24 cellular contexts compared by ENCODE assay signal in genomic region chr17:80852476-80853015, GRCh38.
DNase-seq lines count a peak whose midpoint lies in the region; ATAC-seq lines count a peak whose summit lies in the region.
"Had no signal": no experiment of that assay in that cellular context is flagged by ENCODE, and none has a peak within 500 bp of the region (broad histone marks: within the 10 kb centered on the region; RNA-seq: fewer than 3 reads in every experiment).

No MANE protein-coding gene starts in this region.

- H3K4ac ChIP-seq in mesendoderm (ENCODE audit: low read depth, low read length): no peak overlapping the region

- no peaks in the 10 kb centered on the region for H3K79me1 ChIP-seq in mesendoderm (ENCODE audit: low read length)

- no peak overlapping the region for H4K8ac ChIP-seq in mesendoderm (ENCODE audit: low read depth, low read length)

- H3K4me1 Mint-ChIP-seq in activated naive CD4-positive, alpha-beta T cell treated with anti-CD3 and anti-CD28 coated beads, Interleukin-2, amount 50 U/mL, for 24 hours: peaks cover 82% of the 10 kb centered on the region
- peaks cover 67% of the 10 kb centered on the region for H3K4me1 Mint-ChIP-seq in activated naive CD4-positive, alpha-beta T cell treated with anti-CD3 and anti-CD28 coated beads for 36 hours (ENCODE audit: low read depth)
- peaks cover 25% of the 10 kb centered on the region for H3K4me1 Mint-ChIP-seq in activated T-helper 17 cell treated with anti-CD3 and anti-CD28 coated beads, Interleukin-2, amount 50 U/mL, for 72 hours

- H3K56ac ChIP-seq in mesendoderm (ENCODE audit: low read length): no peak overlapping the region

- CTCF ChIA-PET in activated naive CD4-positive, alpha-beta T cell treated with anti-CD3 and anti-CD28 coated beads for 36 hours (lab: Charles Lee): no interaction called here

- peak overlapping the region; percentile 24 for H3K23ac ChIP-seq in mesendoderm (ENCODE audit: low read length)

- peak overlapping the region; percentile 86 for H3K27ac Mint-ChIP-seq in activated naive CD4-positive, alpha-beta T cell treated with anti-CD3 and anti-CD28 coated beads, Interleukin-2, amount 50 U/mL, for 24 hours
- H3K27ac Mint-ChIP-seq in activated naive CD4-positive, alpha-beta T cell treated with anti-CD3 and anti-CD28 coated beads for 36 hours: no peak overlapping the region
- H3K27ac Mint-ChIP-seq in activated T-helper 17 cell treated with anti-CD3 and anti-CD28 coated beads, Interleukin-2, amount 50 U/mL, for 72 hours: peak overlapping the region; percentile 75

- no peak overlapping the region for H3K4me3 ChIP-seq in mesendoderm (ENCODE audit: low read length)
- H3K4me3 ChIP-seq: BLaER1 treated with 17β-estradiol and CSF1 and Interleukin-3, amounts not matched to agents 10 nM and 100 nM; body of pancreas; stomach; thyroid gland had no signal

- in situ Hi-C loops in KBM-7 (cut with MboI; ENCODE audit: low pct_unique_long_range_greater_than_20kb, low sequenced_read_pairs) (no loop called here), ACHN (cut with HindIII; ENCODE audit: low pct_ligation_motif_present, low pct_unique_long_range_greater_than_20kb, low sequenced_read_pairs) (no loop called here)

- no peak overlapping the region for H3K27ac ChIP-seq in mesendoderm (ENCODE audit: low read depth, low read length)
- H3K27ac ChIP-seq: BLaER1 treated with 17β-estradiol and CSF1 and Interleukin-3, amounts not matched to agents 10 nM and 100 nM; body of pancreas; stomach; thyroid gland had no signal

- no peaks in the 10 kb centered on the region for H3K27me3 Mint-ChIP-seq in activated naive CD4-positive, alpha-beta T cell treated with anti-CD3 and anti-CD28 coated beads, Interleukin-2, amount 50 U/mL, for 24 hours
- no peaks in the 10 kb centered on the region for H3K27me3 Mint-ChIP-seq in activated naive CD4-positive, alpha-beta T cell treated with anti-CD3 and anti-CD28 coated beads for 36 hours (ENCODE audit: low read depth)
- no peaks in the 10 kb centered on the region for H3K27me3 Mint-ChIP-seq in activated T-helper 17 cell treated with anti-CD3 and anti-CD28 coated beads, Interleukin-2, amount 50 U/mL, for 72 hours

- no peaks in the 10 kb centered on the region for H3K9me3 Mint-ChIP-seq in activated naive CD4-positive, alpha-beta T cell treated with anti-CD3 and anti-CD28 coated beads, Interleukin-2, amount 50 U/mL, for 24 hours
- no peaks in the 10 kb centered on the region for H3K9me3 Mint-ChIP-seq in activated naive CD4-positive, alpha-beta T cell treated with anti-CD3 and anti-CD28 coated beads for 36 hours
- no peaks in the 10 kb centered on the region for H3K9me3 Mint-ChIP-seq in activated T-helper 17 cell treated with anti-CD3 and anti-CD28 coated beads, Interleukin-2, amount 50 U/mL, for 72 hours
- H3K9me3 Mint-ChIP-seq: activated T-cell treated with anti-CD3 and anti-CD28 coated beads, Interleukin-2, amount 50 U/mL, for 72 hours; immature natural killer cell had no signal

- H3K36me3 ChIP-seq in mesendoderm (ENCODE audit: control insufficient read depth, insufficient read depth, low read length): peaks cover 2% of the 10 kb centered on the region

- no peak overlapping the region for H3K18ac ChIP-seq in mesendoderm (ENCODE audit: low read length)

- H3K36me3 Mint-ChIP-seq in activated naive CD4-positive, alpha-beta T cell treated with anti-CD3 and anti-CD28 coated beads, Interleukin-2, amount 50 U/mL, for 24 hours: peaks cover 18% of the 10 kb centered on the region
- peaks cover 29% of the 10 kb centered on the region for H3K36me3 Mint-ChIP-seq in activated naive CD4-positive, alpha-beta T cell treated with anti-CD3 and anti-CD28 coated beads for 36 hours (ENCODE audit: low read depth)
- peaks cover 55% of the 10 kb centered on the region for H3K36me3 Mint-ChIP-seq in activated T-helper 17 cell treated with anti-CD3 and anti-CD28 coated beads, Interleukin-2, amount 50 U/mL, for 72 hours (ENCODE audit: low read depth)

- intact Hi-C loops in activated naive CD4-positive, alpha-beta T cell treated with anti-CD3 and anti-CD28 coated beads for 36 hours (cut with micrococcal nuclease): no loop called here

- H2AK5ac ChIP-seq in mesendoderm (ENCODE audit: low read length): no peak overlapping the region

- H4K5ac ChIP-seq in mesendoderm (ENCODE audit: low read length): no peak overlapping the region

- H3K79me2 ChIP-seq in mesendoderm (ENCODE audit: control insufficient read depth, insufficient read depth, low read length): no peaks in the 10 kb centered on the region

- H3K4me2 ChIP-seq in mesendoderm (ENCODE audit: low read length): no peak overlapping the region
- H3K4me2 ChIP-seq: BLaER1 treated with 17β-estradiol and CSF1 and Interleukin-3, amounts not matched to agents 10 nM and 100 nM had no signal

- WGBS in mesendoderm (ENCODE audit: extremely low coverage, insufficient coverage, low lambda C conversion rate): no CpG with 5 or more reads among the region's 11 CpGs

- no peaks in the 10 kb centered on the region for H3K4me1 ChIP-seq in mesendoderm (ENCODE audit: control insufficient read depth, low read depth, low read length)
- H3K4me1 ChIP-seq: thyroid gland had no signal

- no peaks in the 10 kb centered on the region for H3K27me3 ChIP-seq in mesendoderm (ENCODE audit: insufficient read depth, low read length, poor library complexity)
- H3K27me3 ChIP-seq: BLaER1 treated with 17β-estradiol and CSF1 and Interleukin-3, amounts not matched to agents 10 nM and 100 nM; body of pancreas; stomach; thyroid gland had no signal

- H3K4me3 Mint-ChIP-seq in activated naive CD4-positive, alpha-beta T cell treated with anti-CD3 and anti-CD28 coated beads, Interleukin-2, amount 50 U/mL, for 24 hours: no peak overlapping the region
- H3K4me3 Mint-ChIP-seq in activated naive CD4-positive, alpha-beta T cell treated with anti-CD3 and anti-CD28 coated beads for 36 hours: no peak overlapping the region
- H3K4me3 Mint-ChIP-seq in activated T-helper 17 cell treated with anti-CD3 and anti-CD28 coated beads, Interleukin-2, amount 50 U/mL, for 72 hours: no peak overlapping the region
- H3K4me3 Mint-ChIP-seq: activated T-cell treated with anti-CD3 and anti-CD28 coated beads, Interleukin-2, amount 50 U/mL, for 72 hours; immature natural killer cell had no signal

- H2BK15ac ChIP-seq in mesendoderm (replicated peaks; ENCODE audit: low read depth): no peak overlapping the region

- H2BK120ac ChIP-seq in mesendoderm (ENCODE audit: low read depth, low read length): no peak overlapping the region

- no peak overlapping the region for H2BK5ac ChIP-seq in mesendoderm (ENCODE audit: low read length)

- ATAC-seq in activated T-helper 17 cell treated with anti-CD3 and anti-CD28 coated beads, Interleukin-2, amount 50 U/mL, for 72 hours (replicated peaks): no peak
- no peak for ATAC-seq in GM19324 (IDR thresholded peaks at IDR 0.05; ENCODE audit: low FRiP score, unreplicated experiment)
- ATAC-seq: activated T-cell treated with anti-CD3 and anti-CD28 coated beads, Interleukin-2, amount 50 U/mL, for 72 hours; body of pancreas; left lobe of liver had no signal

- DNase-seq in activated naive CD4-positive, alpha-beta T cell treated with anti-CD3 and anti-CD28 coated beads for 36 hours: no peak
- no peak for DNase-seq in mesendoderm
- no peak for DNase-seq in KBM-7
- no peak for DNase-seq in ACHN
- DNase-seq: activated T-cell treated with anti-CD3 and anti-CD28 coated beads, Interleukin-2, amount 50 U/mL, for 72 hours; body of pancreas; Caco-2; cerebellar nuclear complex; hypothalamus; immature natural killer cell; NCI-H1105; NCI-H1930; NCI-H524 treated with DMSO at 0.1 percent for 48 hours; NK-92 treated with Interleukin-12 subunit alpha and Interleukin-12 subunit beta, amount 100 ng/mL, for 24 hours; nucleus accumbens; SIG-M5; stomach; SW 1271; thyroid gland had no signal

- no peak overlapping the region for H3K9ac ChIP-seq in mesendoderm (ENCODE audit: low read length)
- H3K9ac ChIP-seq: BLaER1 treated with 17β-estradiol and CSF1 and Interleukin-3, amounts not matched to agents 10 nM and 100 nM had no signal
